ENCODE assay signal across 8 cellular contexts in the genomic region with DNA sequence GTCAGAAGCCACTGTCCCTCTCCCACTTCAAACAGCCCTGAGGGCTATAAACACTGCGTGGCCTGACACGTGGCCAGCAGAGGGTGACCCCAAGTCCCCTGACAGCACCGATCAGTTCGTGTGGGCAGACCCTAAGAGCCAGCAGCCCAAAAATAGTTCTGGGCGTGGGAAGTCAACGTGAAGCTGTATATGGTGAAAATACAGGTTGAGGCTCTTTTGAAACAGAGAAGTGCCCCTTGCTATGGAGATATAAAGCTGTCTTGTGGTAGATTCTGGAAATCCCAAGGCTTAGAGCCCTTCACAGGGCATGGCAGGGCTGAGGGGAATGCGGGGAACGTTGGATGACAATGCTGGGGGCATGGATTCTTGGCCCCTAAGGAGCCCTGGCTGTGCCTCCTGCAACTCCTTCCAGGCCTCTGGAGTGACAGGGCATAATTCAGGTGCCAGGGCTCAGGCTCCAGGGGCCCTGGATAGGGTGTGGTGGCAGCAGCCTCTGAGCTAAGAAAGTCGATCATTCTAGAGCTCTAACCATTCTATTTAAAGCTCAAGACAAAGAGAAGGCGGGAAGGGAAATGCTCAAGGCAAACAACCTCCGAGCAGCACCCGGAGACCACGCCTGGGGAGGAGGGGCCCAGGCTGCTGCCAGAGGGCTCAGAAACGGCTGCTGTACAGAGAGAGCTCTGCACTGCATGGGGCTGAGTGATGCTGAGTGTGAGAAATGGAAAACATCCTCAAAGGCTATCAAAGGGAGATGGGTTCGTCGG.
DNase-seq lines count a peak whose midpoint lies in the region; ATAC-seq, FAIRE-seq and TF ChIP-seq lines count a peak whose summit lies in the region.

No MANE protein-coding gene starts in this region.

- H3K4me3 ChIP-seq in effector memory CD4-positive, alpha-beta T cell (ENCODE audit: insufficient read depth, low read depth, low read length, poor library complexity, severe bottlenecking), result peak overlapping the region; percentile 13
- no peak overlapping the region for H3K4me3 ChIP-seq in pancreas

- no peak for TF ChIP-seq CTCF in pancreas (IDR thresholded peaks at IDR 0.05)

- H3K27ac ChIP-seq in effector memory CD4-positive, alpha-beta T cell (ENCODE audit: insufficient read depth, low read length, poor library complexity, severe bottlenecking), result peak overlapping the region; percentile 91
- H3K27ac ChIP-seq in pancreas, result peak overlapping the region in 1 of 4 donors; percentile 37

- ATAC-seq in GM18498 (IDR thresholded peaks at IDR 0.05; ENCODE audit: unreplicated experiment) (peak; percentile 91), HG02759 (IDR thresholded peaks at IDR 0.05; ENCODE audit: unreplicated experiment) (peak; percentile 91), pancreas (peak in 3 of 4 donors; percentile 75 to 85 (median 81)), SK-N-SH treated with all-trans-retinoic acid at 6 μM for 48 hours (no peak)

- no peak for FAIRE-seq in pancreas (lab: Jason Lieb, UNC)

- H3K27me3 ChIP-seq in effector memory CD4-positive, alpha-beta T cell (replicated peaks; ENCODE audit: control insufficient read depth, insufficient read depth, low read length, poor library complexity, severe bottlenecking), result no peaks in the 10 kb centered on the region
- no peaks in the 10 kb centered on the region for H3K27me3 ChIP-seq in pancreas

- H3K9me3 ChIP-seq in effector memory CD4-positive, alpha-beta T cell (ENCODE audit: control insufficient read depth, low read length), result no peaks in the 10 kb centered on the region
- H3K9me3 ChIP-seq in pancreas, result no peaks in the 10 kb centered on the region

- intact Hi-C loops in pancreas (cut with DNase I), result no loop called here

- H3K36me3 ChIP-seq in effector memory CD4-positive, alpha-beta T cell (ENCODE audit: control insufficient read depth, insufficient read depth, low read length), result no peaks in the 10 kb centered on the region
- H3K36me3 ChIP-seq in pancreas, result no peaks in the 10 kb centered on the region

- peaks cover 28% of the 10 kb centered on the region for H3K4me1 ChIP-seq in effector memory CD4-positive, alpha-beta T cell (ENCODE audit: control insufficient read depth, insufficient read depth, low read length, poor library complexity, severe bottlenecking)
- H3K4me1 ChIP-seq in pancreas, result no peaks in the 10 kb centered on the region

- WGBS in pancreas, 2 donors, result 47 to 50% methylated on average over 16 of the region's 16 CpGs

- peak; percentile 63 for DNase-seq in NCI-H2081 treated with DMSO at 0.1 percent for 48 hours (lab: John Stamatoyannopoulos, UW)
- peak; percentile 86 for DNase-seq in activated CD4-positive, alpha-beta T cell treated with anti-CD3 and anti-CD28 coated beads, Interleukin-2, amount 50 U/mL, for 1 hour
- peak; percentile 62 to 81 (median 73) for DNase-seq in effector memory CD4-positive, alpha-beta T cell
- DNase-seq in pancreas, result no peak
- no peak for DNase-seq in NAMALWA (ENCODE audit: low spot score)

TF ChIP-seq in SK-N-SH treated with all-trans-retinoic acid at 6 μM for 48 hours, 23 proteins besides CTCF, POLR2A, EP300 and RAD21:
- TF ChIP-seq ZNF70 (CRISPR knock-in tag; IDR thresholded peaks at IDR 0.05) (no peak), ZC3H10 (CRISPR knock-in tag; IDR thresholded peaks at IDR 0.05) (no peak), CREB5 (CRISPR knock-in tag; IDR thresholded peaks at IDR 0.05; ENCODE audit: low read depth) (no peak), TOX (CRISPR knock-in tag; IDR thresholded peaks at IDR 0.05; ENCODE audit: borderline replicate concordance) (no peak)

Comparison
In these comparisons a context has a peak if more than half of its experiments do, and no peak if none do; other contexts are left out.
1. DNase-seq: peak in NCI-H2081 treated with DMSO at 0.1 percent for 48 hours (single experiment), activated CD4-positive, alpha-beta T cell treated with anti-CD3 and anti-CD28 coated beads, Interleukin-2, amount 50 U/mL, for 1 hour (single experiment) and effector memory CD4-positive, alpha-beta T cell (3 of 3); none in pancreas (0 of 6) and NAMALWA (single experiment).